8 cellular contexts compared by ENCODE assay signal in genomic region chr19:29690842-29691241, GRCh38. TPM values are rescaled to one million over a fixed set of nuclear protein-coding genes. Genes with fewer than 3 reads are reported as not detected.
DNase-seq lines count a peak whose midpoint lies in the region; ATAC-seq, FAIRE-seq and TF ChIP-seq lines count a peak whose summit lies in the region.

No MANE protein-coding gene starts in this region.

- H3K79me2 ChIP-seq in DOHH2 (ENCODE audit: control insufficient read depth, low read length): no peaks in the 10 kb centered on the region

- no peak overlapping the region for H3K4me3 ChIP-seq in DOHH2 (ENCODE audit: low read length)
- H3K4me3 ChIP-seq in lower leg skin (ENCODE audit: low read depth, poor library complexity, severe bottlenecking): no peak overlapping the region

- no peaks in the 10 kb centered on the region for H3F3A ChIP-seq in DOHH2 (ENCODE audit: control insufficient read depth, insufficient read depth)

- H3K4me1 Mint-ChIP-seq in T-helper 1 cell treated with Interleukin-12 subunit alpha and Interleukin-12 subunit beta and Interleukin-4 antibody, amounts not matched to agents 30 μg/mL and 1 μg/mL, for 36 hours (ENCODE audit: low read depth): peaks cover 47% of the 10 kb centered on the region
- peaks cover 58% of the 10 kb centered on the region for H3K4me1 Mint-ChIP-seq in chondrocyte (ENCODE audit: low read depth)
- peaks cover 41 to 48% of the 10 kb centered on the region in 2 donors for H3K4me1 Mint-ChIP-seq in natural killer cell treated with Interleukin-12 subunit alpha and Interleukin-12 subunit beta and Interleukin-15 and Interleukin-18, amount 100 ng/mL, for 72 hours (ENCODE audit: low read depth in 2 of 2)

- H3K4me1 ChIP-seq in DOHH2 (ENCODE audit: control insufficient read depth, low read length): no peaks in the 10 kb centered on the region

- ATAC-seq in HG03432 (IDR thresholded peaks at IDR 0.05; ENCODE audit: unreplicated experiment): peak; percentile 57
- ATAC-seq in natural killer cell treated with Interleukin-12 subunit alpha and Interleukin-12 subunit beta and Interleukin-15 and Interleukin-18, amount 100 ng/mL, for 72 hours: peak; percentile 79 to 88

- intact Hi-C loops in lower leg skin (cut with DNase I; ENCODE audit: low total_unique reads): no loop called here

- H3K27ac ChIP-seq in DOHH2 (ENCODE audit: low read depth, low read length): no peak overlapping the region

- no peak for DNase-seq in chondrocyte (ENCODE audit: low spot score)
- DNase-seq in natural killer cell treated with Interleukin-12 subunit alpha and Interleukin-12 subunit beta and Interleukin-15 and Interleukin-18, amount 100 ng/mL, for 72 hours (ENCODE audit: low spot score): peak; percentile 83
- no peak for DNase-seq in frontal cortex (ENCODE audit: low spot score in 2 of 2)
- DNase-seq in retina: no peak
- no peak for DNase-seq in lower leg skin (ENCODE audit: low spot score in 2 of 2)

- 60 to 65% methylated on average over 2 of the region's 2 CpGs for WGBS in lower leg skin, 2 donors

- TF ChIP-seq CTCF in DOHH2 (IDR thresholded peaks at IDR 0.05; ENCODE audit: low read depth, low read length, poor library complexity, severe bottlenecking): peak; percentile 48
- TF ChIP-seq CTCF in chondrocyte (IDR thresholded peaks at IDR 0.05): peak; percentile 82
- TF ChIP-seq CTCF in lower leg skin (IDR thresholded peaks at IDR 0.05): no peak

- peaks cover 5% of the 10 kb centered on the region for H3K36me3 Mint-ChIP-seq in T-helper 1 cell treated with Interleukin-12 subunit alpha and Interleukin-12 subunit beta and Interleukin-4 antibody, amounts not matched to agents 30 μg/mL and 1 μg/mL, for 36 hours (ENCODE audit: low read depth)
- H3K36me3 Mint-ChIP-seq in chondrocyte (ENCODE audit: low read depth): peaks cover 3% of the 10 kb centered on the region
- peaks cover 8% of the 10 kb centered on the region for H3K36me3 Mint-ChIP-seq in natural killer cell treated with Interleukin-12 subunit alpha and Interleukin-12 subunit beta and Interleukin-15 and Interleukin-18, amount 100 ng/mL, for 72 hours

- no peak overlapping the region for H3K4me2 ChIP-seq in DOHH2 (ENCODE audit: low read length)

- no peaks in the 10 kb centered on the region for H3K27me3 ChIP-seq in DOHH2 (ENCODE audit: control insufficient read depth, low read length)

- H3K36me3 ChIP-seq in DOHH2 (ENCODE audit: control insufficient read depth, low read length): no peaks in the 10 kb centered on the region

- peak overlapping the region; percentile 49 for H3K27ac Mint-ChIP-seq in T-helper 1 cell treated with Interleukin-12 subunit alpha and Interleukin-12 subunit beta and Interleukin-4 antibody, amounts not matched to agents 30 μg/mL and 1 μg/mL, for 36 hours
- peak overlapping the region; percentile 49 for H3K27ac Mint-ChIP-seq in chondrocyte (ENCODE audit: unreplicated experiment)
- H3K27ac Mint-ChIP-seq in natural killer cell treated with Interleukin-12 subunit alpha and Interleukin-12 subunit beta and Interleukin-15 and Interleukin-18, amount 100 ng/mL, for 72 hours: peak overlapping the region; percentile 16 to 69

- H4K20me1 ChIP-seq in DOHH2 (ENCODE audit: control insufficient read depth, insufficient read depth, low read depth, low read length): no peaks in the 10 kb centered on the region

- H3K4me3 Mint-ChIP-seq in T-helper 1 cell treated with Interleukin-12 subunit alpha and Interleukin-12 subunit beta and Interleukin-4 antibody, amounts not matched to agents 30 μg/mL and 1 μg/mL, for 36 hours: no peak overlapping the region
- no peak overlapping the region for H3K4me3 Mint-ChIP-seq in chondrocyte (ENCODE audit: unreplicated experiment)
- H3K4me3 Mint-ChIP-seq in natural killer cell treated with Interleukin-12 subunit alpha and Interleukin-12 subunit beta and Interleukin-15 and Interleukin-18, amount 100 ng/mL, for 72 hours: no peak overlapping the region

- no peaks in the 10 kb centered on the region for H3K9me2 ChIP-seq in DOHH2 (replicated peaks; ENCODE audit: control insufficient read depth, low read length)

- TF ChIP-seq POLR2A in lower leg skin (IDR thresholded peaks at IDR 0.05): no peak

- peaks cover 5% of the 10 kb centered on the region for H3K9me3 Mint-ChIP-seq in T-helper 1 cell treated with Interleukin-12 subunit alpha and Interleukin-12 subunit beta and Interleukin-4 antibody, amounts not matched to agents 30 μg/mL and 1 μg/mL, for 36 hours
- peaks cover 2% of the 10 kb centered on the region for H3K9me3 Mint-ChIP-seq in chondrocyte (ENCODE audit: low read depth)
- no peaks in the 10 kb centered on the region for H3K9me3 Mint-ChIP-seq in natural killer cell treated with Interleukin-12 subunit alpha and Interleukin-12 subunit beta and Interleukin-15 and Interleukin-18, amount 100 ng/mL, for 72 hours

- no peaks in the 10 kb centered on the region for H3K27me3 Mint-ChIP-seq in T-helper 1 cell treated with Interleukin-12 subunit alpha and Interleukin-12 subunit beta and Interleukin-4 antibody, amounts not matched to agents 30 μg/mL and 1 μg/mL, for 36 hours (ENCODE audit: low read depth)
- no peaks in the 10 kb centered on the region for H3K27me3 Mint-ChIP-seq in chondrocyte (ENCODE audit: low read depth)
- no peaks in the 10 kb centered on the region for H3K27me3 Mint-ChIP-seq in natural killer cell treated with Interleukin-12 subunit alpha and Interleukin-12 subunit beta and Interleukin-15 and Interleukin-18, amount 100 ng/mL, for 72 hours

- H3K9me3 ChIP-seq in DOHH2 (ENCODE audit: control insufficient read depth, insufficient read depth, low read length): peaks cover 6% of the 10 kb centered on the region; the same call in 1 of the 2 replicates

- FAIRE-seq in frontal cortex (lab: Jason Lieb, UNC): no peak

RNA-seq across cellular contexts. Expression of gene C19orf12, which starts 24.2 kb away (rescaled TPM):
- total RNA-seq in chondrocyte (43.7 to 46.9 TPM (median 46.4 TPM) in 3 replicates), frontal cortex (41.2 TPM), lower leg skin (10 to 100 TPM; 20.6 to 32.3 (median 26.0) TPM)
- total RNA-seq in natural killer cell treated with Interleukin-12 subunit alpha and Interleukin-12 subunit beta and Interleukin-15 and Interleukin-18, amount 100 ng/mL, for 72 hours: 10 to 100 TPM; 44.8 to 50.8 TPM

RNA-seq across cellular contexts. Expression of gene PLEKHF1, which starts 25.6 kb away (rescaled TPM):
- total RNA-seq in chondrocyte: 10.1 to 29.4 TPM (median 28.6 TPM) in 3 replicates
- 10 to 100 TPM; 15.6 to 17.7 TPM for total RNA-seq in natural killer cell treated with Interleukin-12 subunit alpha and Interleukin-12 subunit beta and Interleukin-15 and Interleukin-18, amount 100 ng/mL, for 72 hours
- 2.0 TPM for total RNA-seq in frontal cortex
- 10 to 100 TPM; 13.1 to 18.1 (median 17.2) TPM for total RNA-seq in lower leg skin

Comparison
In these comparisons a context has a peak if more than half of its experiments do, and no peak if none do; other contexts are left out.
1. CTCF ChIP-seq: peak in DOHH2 (single experiment) and chondrocyte (single experiment); none in lower leg skin (0 of 3).
2. Peak in every context shown above with its lines, with median percentiles within 50 percentile points of each other: H3K27ac Mint-ChIP-seq.